1 cellular context compared by ENCODE assay signal in the genomic region with DNA sequence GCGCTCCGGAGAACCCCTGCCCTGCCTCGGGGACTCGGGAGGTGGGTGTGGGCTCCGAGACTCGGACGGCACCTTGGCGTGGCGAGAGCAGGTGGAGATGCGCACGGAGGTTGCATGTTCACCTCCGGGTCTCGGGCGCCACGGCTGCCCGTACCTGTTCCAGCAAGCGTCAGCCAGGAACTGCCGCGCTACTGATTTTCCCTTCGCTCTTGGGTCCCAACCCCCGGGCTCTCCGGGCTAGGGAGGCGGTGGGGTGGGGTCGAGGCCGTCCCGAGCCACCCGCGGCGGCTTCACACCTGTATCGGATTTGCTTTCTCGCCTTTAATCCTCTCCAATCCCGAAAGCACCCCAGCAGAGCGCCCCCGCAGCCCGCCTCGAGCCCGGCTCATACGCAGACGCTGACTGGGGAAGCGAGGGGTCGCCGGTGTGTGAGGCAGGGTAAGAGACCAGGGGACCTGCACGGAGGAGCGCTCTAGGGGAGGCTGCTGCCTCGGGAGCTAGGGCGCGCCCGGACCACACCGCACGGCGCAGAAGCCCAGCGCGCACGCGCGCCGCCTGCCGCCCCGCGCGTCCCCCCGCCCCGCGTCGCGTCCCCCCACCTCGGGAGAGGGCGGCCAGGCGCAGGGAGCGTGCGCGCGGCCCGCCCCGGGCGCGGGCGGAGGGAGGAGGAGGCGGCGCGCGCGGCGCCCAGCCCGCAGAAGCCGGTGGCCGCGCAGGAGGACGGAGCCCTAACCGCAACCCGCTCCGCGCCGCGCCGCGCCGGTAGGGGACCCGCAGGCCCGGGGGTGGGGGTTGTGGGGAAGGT.
TF ChIP-seq lines count a peak whose summit lies in the region.

DUSP14 (plus strand) TSS at position 695 of the 805 bp plus-strand sequence. CDS start 22,382 bp downstream, outside the sequence.

TF ChIP-seq in PFSK-1, 5 proteins besides CTCF, POLR2A, EP300 and RAD21 (continued from another document):
- TF ChIP-seq REST (IDR thresholded peaks at IDR 0.05; ENCODE audit: insufficient read depth in 1 of 2, low read depth in 2 of 2, low read length in 2 of 2) (no peak), FOXP2 (optimal IDR thresholded peaks at IDR 0.05; ENCODE audit: borderline replicate concordance, extremely low read depth, extremely low read length, insufficient read depth) (no peak)
